ENCODE assay signal across 20 cellular contexts in the genomic region with DNA sequence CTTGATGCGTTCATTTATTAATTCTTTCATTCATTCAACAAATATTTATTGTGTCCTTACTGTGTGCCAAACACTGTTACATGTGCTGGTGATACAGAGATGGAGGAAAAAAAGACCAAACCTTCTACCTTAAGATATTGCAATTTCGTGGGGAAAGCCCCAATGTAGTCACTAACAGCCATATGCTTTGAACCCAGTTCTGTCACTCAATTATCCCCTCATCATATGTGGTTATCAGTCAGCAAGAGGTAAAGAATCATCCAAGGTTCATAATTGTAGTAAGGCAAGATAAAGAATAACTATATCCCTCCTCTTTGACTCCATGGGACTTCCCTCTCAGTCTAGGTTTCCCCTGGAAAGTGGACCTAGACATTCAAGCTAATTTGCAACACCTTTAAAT.
"Had no signal": no experiment of that assay in that cellular context is flagged by ENCODE, and none has a peak within 500 bp of the region (broad histone marks: within the 10 kb centered on the region; RNA-seq: fewer than 3 reads in every experiment).

No MANE protein-coding gene starts in this region.

- FAIRE-seq: endometrium, urothelium cell line had no signal

- H3K36me3 ChIP-seq: ovary, prostate gland, right atrium auricular region, spleen, tibial nerve had no signal

- DNase-seq: activated CD4-positive, alpha-beta T cell treated with anti-CD3 and anti-CD28 coated beads for 1 hour; activated CD4-positive, alpha-beta T cell treated with anti-CD3 and anti-CD28 coated beads, Interleukin-2, amount 50 U/mL, for 4 hours; activated naive CD8-positive, alpha-beta T cell treated with anti-CD3 and anti-CD28 coated beads for 36 hours; effector CD4-positive, alpha-beta T cell; foreskin fibroblast; natural killer cell; ovary; spleen; stimulated activated naive CD8-positive, alpha-beta T cell treated with anti-CD3 and anti-CD28 coated beads, Interleukin-15, Interleukin-2, amounts not matched to agents 100 U/mL and 50 U/mL, for 24 hours; substantia nigra; T-cell had no signal

- H3K27me3 ChIP-seq: ovary, right atrium auricular region, spleen, tibial nerve had no signal

- H3K9me3 ChIP-seq: ovary, prostate gland, right atrium auricular region, spleen, tibial nerve had no signal

- H3K4me1 Mint-ChIP-seq: natural killer cell, T-cell had no signal

- H3K4me3 Mint-ChIP-seq: activated naive CD8-positive, alpha-beta T cell treated with anti-CD3 and anti-CD28 coated beads for 36 hours; mesothelial cell of epicardium; natural killer cell; T-cell; T-helper 2 cell treated with Interferon-gamma antibody and Interleukin-4, amounts not matched to agents 5 μg/mL and 100 μg/mL, for 36 hours had no signal

- H3K27me3 Mint-ChIP-seq: T-cell had no signal

- H3K4me1 ChIP-seq: prostate gland, right atrium auricular region, spleen, tibial nerve had no signal

- ATAC-seq: left lobe of liver; natural killer cell; stimulated activated naive CD8-positive, alpha-beta T cell treated with anti-CD3 and anti-CD28 coated beads, Interleukin-15, Interleukin-2, amounts not matched to agents 100 U/mL and 50 U/mL, for 24 hours; T-cell had no signal

- H3K27ac Mint-ChIP-seq: activated naive CD8-positive, alpha-beta T cell treated with anti-CD3 and anti-CD28 coated beads for 36 hours; mesothelial cell of epicardium; natural killer cell; T-cell; T-helper 2 cell treated with Interferon-gamma antibody and Interleukin-4, amounts not matched to agents 5 μg/mL and 100 μg/mL, for 36 hours had no signal

- H3K9me3 Mint-ChIP-seq: activated naive CD8-positive, alpha-beta T cell treated with anti-CD3 and anti-CD28 coated beads for 36 hours; mesothelial cell of epicardium; T-helper 2 cell treated with Interferon-gamma antibody and Interleukin-4, amounts not matched to agents 5 μg/mL and 100 μg/mL, for 36 hours had no signal

- H3K36me3 Mint-ChIP-seq: activated naive CD8-positive, alpha-beta T cell treated with anti-CD3 and anti-CD28 coated beads for 36 hours; mesothelial cell of epicardium; T-cell had no signal

- H3K4me3 ChIP-seq: ovary, prostate gland, right atrium auricular region, spleen, tibial nerve had no signal

- H3K27ac ChIP-seq: ovary, prostate gland, right atrium auricular region, spleen, tibial nerve, VCaP had no signal
